Comparison of ENCODE assay signal across 7 cellular contexts in the genomic region with DNA sequence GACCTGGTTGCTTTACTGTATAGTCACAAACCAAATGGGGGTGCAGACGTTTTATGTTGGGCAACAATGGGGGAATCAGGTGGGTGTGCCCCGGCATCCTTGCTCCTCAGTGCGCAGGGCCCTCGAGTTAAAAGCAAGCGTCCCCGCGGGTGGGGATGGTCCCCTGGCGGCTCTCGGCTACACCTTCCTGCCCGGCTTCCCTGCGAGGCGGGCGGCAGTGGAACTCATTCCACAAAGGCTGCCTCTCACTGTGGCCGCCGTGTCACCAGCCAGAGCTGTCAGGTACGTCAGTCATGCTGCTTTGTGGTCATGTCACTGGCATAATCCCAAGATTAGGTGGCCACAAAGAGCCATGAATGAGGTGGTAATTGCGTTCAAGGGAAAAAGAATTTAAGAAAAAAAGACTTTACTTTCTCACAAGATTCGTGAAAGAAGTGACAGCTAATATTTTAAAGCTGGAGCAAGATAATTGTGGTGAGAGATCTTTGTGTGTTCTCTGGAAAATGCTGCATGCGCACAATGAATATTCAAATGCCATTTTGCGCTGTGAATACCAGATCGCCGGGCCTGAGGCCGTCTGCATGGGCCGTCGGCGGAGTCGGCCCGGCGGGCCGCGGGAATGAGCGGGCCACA.
DNase-seq lines count a peak whose midpoint lies in the region; ATAC-seq and TF ChIP-seq lines count a peak whose summit lies in the region.

No MANE protein-coding gene starts in this region.

- DNase-seq in NCI-H1105 (lab: John Stamatoyannopoulos, UW) (peak; percentile 26), ascending aorta (ENCODE audit: low spot score in 2 of 2) (no peak), lung (ENCODE audit: low spot score) (no peak), thoracic aorta (ENCODE audit: low spot score) (no peak), hypothalamus (lab: John Stamatoyannopoulos, UW) (no peak)

- no peaks in the 10 kb centered on the region for H3K4me1 ChIP-seq in ascending aorta
- peaks cover 0 to 3% of the 10 kb centered on the region in 2 donors for H3K4me1 ChIP-seq in lung (ENCODE audit: control insufficient read depth in 2 of 2, insufficient read depth in 2 of 2, low read length in 2 of 2)
- peaks cover 2 to 7% of the 10 kb centered on the region in 2 donors for H3K4me1 ChIP-seq in thoracic aorta (ENCODE audit: control insufficient read depth in 1 of 2, low read depth in 2 of 2)

- H3K36me3 ChIP-seq in ascending aorta (no peaks in the 10 kb centered on the region), lung (ENCODE audit: control insufficient read depth in 2 of 2, insufficient read depth in 2 of 2, low read length in 2 of 2) (no peaks in the 10 kb centered on the region), thoracic aorta (no peaks in the 10 kb centered on the region)

- H3K27ac ChIP-seq in ascending aorta (no peak overlapping the region), lung (ENCODE audit: low read depth in 1 of 2, low read length in 1 of 2) (no peak overlapping the region), thoracic aorta (no peak overlapping the region)

- no peaks in the 10 kb centered on the region for H3K9me3 ChIP-seq in ascending aorta
- H3K9me3 ChIP-seq in lung (ENCODE audit: control insufficient read depth in 2 of 2, insufficient read depth in 1 of 2, low read length in 1 of 2), result no peaks in the 10 kb centered on the region
- no peaks in the 10 kb centered on the region for H3K9me3 ChIP-seq in thoracic aorta

- 28 to 53% methylated on average over 32 of the region's 32 CpGs for WGBS in lung, 2 donors

- no peak for TF ChIP-seq CTCF in ascending aorta (IDR thresholded peaks at IDR 0.05)
- no peak for TF ChIP-seq CTCF in lung (IDR thresholded peaks at IDR 0.05; ENCODE audit: control extremely low read depth, extremely low read depth)
- no peak for TF ChIP-seq CTCF in thoracic aorta (IDR thresholded peaks at IDR 0.05)

- H3K27me3 ChIP-seq in ascending aorta (no peaks in the 10 kb centered on the region), lung (ENCODE audit: control insufficient read depth, insufficient read depth) (no peaks in the 10 kb centered on the region), thoracic aorta (replicated peaks; ENCODE audit: insufficient read depth) (no peaks in the 10 kb centered on the region)

- H3K4me3 ChIP-seq in ascending aorta, result peak overlapping the region; percentile 78 to 80
- peak overlapping the region; percentile 62 for H3K4me3 ChIP-seq in lung
- H3K4me3 ChIP-seq in thoracic aorta, result peak overlapping the region; percentile 83

- ATAC-seq in GM18909 (IDR thresholded peaks at IDR 0.05; ENCODE audit: poor library complexity, unreplicated experiment) (peak; percentile 11), lung (ENCODE audit: insufficient read depth, low FRiP score) (peak; percentile 23), thoracic aorta (ENCODE audit: insufficient number of reproducible peaks, low FRiP score, low read depth) (no peak), GM21360 (IDR thresholded peaks at IDR 0.05; ENCODE audit: unreplicated experiment) (no peak)

- intact Hi-C loops in ascending aorta (cut with DNase I), result no loop called here

Comparison
In these comparisons a context has a peak if more than half of its experiments do, and no peak if none do; other contexts are left out.
1. ATAC-seq: peak in GM18909 (single experiment) and lung (single experiment); none in thoracic aorta (single experiment) and GM21360 (single experiment).
2. Peak in every context shown above with its lines, with median percentiles within 50 percentile points of each other: H3K4me3 ChIP-seq.